Comparison of ENCODE assay signal across 7 cellular contexts in the genomic region with DNA sequence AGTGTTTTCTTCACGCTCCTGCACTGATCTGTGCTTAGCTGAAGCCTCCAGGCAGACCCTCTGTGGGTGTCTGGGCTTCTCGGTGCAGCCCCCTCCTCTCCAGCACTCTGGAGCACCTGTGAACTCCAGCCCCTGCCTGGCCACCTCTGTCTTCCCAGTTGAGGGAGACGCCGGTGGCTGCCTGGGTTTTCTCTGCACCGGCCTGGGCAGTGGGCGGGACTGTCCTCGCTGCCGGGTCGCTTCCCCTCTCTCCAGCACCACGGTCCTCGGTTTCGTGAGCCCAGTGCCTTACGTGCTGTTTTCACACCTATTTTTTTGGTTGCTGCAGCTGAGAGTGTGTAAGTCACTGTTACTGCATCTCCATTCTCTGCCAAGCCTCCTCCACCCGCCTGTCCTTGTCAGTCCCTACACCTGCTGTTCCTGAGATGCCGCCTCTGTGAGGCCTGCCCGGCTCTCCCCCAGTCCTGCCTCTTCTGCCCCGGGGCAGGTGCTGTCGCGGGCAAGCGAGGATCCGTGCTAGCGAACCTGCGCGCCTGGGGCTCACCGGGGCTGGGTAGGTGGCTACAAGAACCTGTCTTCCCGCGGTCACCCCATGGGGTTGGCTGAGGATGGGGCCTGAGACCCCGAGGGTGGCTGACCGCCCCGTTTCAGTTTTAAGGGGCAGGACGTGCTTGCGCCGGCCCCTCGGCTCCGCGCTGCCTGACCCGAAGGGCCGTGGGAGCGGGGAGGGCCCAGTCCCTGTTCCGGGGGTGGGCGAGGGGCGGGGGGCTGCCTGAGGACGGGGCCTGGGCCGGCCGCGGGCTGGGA. TPM values are rescaled to one million over a fixed set of nuclear protein-coding genes. Genes with fewer than 3 reads are reported as not detected.
DNase-seq lines count a peak whose midpoint lies in the region; ATAC-seq and TF ChIP-seq lines count a peak whose summit lies in the region.

No MANE protein-coding gene starts in this region.

- peak overlapping the region; percentile 72 for H3K4me3 Mint-ChIP-seq in stimulated activated naive CD8-positive, alpha-beta T cell treated with anti-CD3 and anti-CD28 coated beads, Interleukin-15, Interleukin-2, amounts not matched to agents 100 ng/mL and 50 ng/mL, for 24 hours

- H3K79me2 ChIP-seq in OCI-LY3 (ENCODE audit: low read length): no peaks in the 10 kb centered on the region

- H3K9me3 Mint-ChIP-seq in stimulated activated naive CD8-positive, alpha-beta T cell treated with anti-CD3 and anti-CD28 coated beads, Interleukin-15, Interleukin-2, amounts not matched to agents 100 ng/mL and 50 ng/mL, for 24 hours: no peaks in the 10 kb centered on the region

- H3K4me1 ChIP-seq in OCI-LY3 (ENCODE audit: low read length) (0 out of 2 replicates have a peak, but pooled peaks cover 4% of the 10 kb centered on the region), adrenal gland (replicated peaks in 1 of 2) (peaks cover 21 to 34% of the 10 kb centered on the region in 2 donors), left lung (peaks cover 15 to 29% of the 10 kb centered on the region in 2 donors)

- peak overlapping the region; percentile 58; the same call in 1 of the 2 replicates for H2AFZ ChIP-seq in OCI-LY3 (ENCODE audit: low read depth, low read length)

- H3K27ac ChIP-seq in OCI-LY3 (ENCODE audit: low read length) (no peak overlapping the region), adrenal gland (peak overlapping the region in 1 of 5 donors; percentile 2), left lung (no peak overlapping the region)

- ATAC-seq in GM21528 (IDR thresholded peaks at IDR 0.05; ENCODE audit: low FRiP score, unreplicated experiment) (peak; percentile 20), left lung (peak; percentile 2), GM21390 (IDR thresholded peaks at IDR 0.05; ENCODE audit: unreplicated experiment) (no peak)

- no peak for TF ChIP-seq CTCF in OCI-LY3 (IDR thresholded peaks at IDR 0.05; ENCODE audit: low read depth, low read length)
- TF ChIP-seq CTCF in adrenal gland (IDR thresholded peaks at IDR 0.05): no peak
- no peak for TF ChIP-seq CTCF in left lung (IDR thresholded peaks at IDR 0.05)

- H3K9ac ChIP-seq in OCI-LY3 (ENCODE audit: low read length): peak overlapping the region; percentile 42; the same call in 1 of the 2 replicates

- H4K20me1 ChIP-seq in OCI-LY3 (ENCODE audit: insufficient read depth, low read length): no peaks in the 10 kb centered on the region

- no peak overlapping the region for H3K27ac Mint-ChIP-seq in stimulated activated naive CD8-positive, alpha-beta T cell treated with anti-CD3 and anti-CD28 coated beads, Interleukin-15, Interleukin-2, amounts not matched to agents 100 ng/mL and 50 ng/mL, for 24 hours

- DNase-seq in adrenal gland (peak in 5 of 7 donors; percentile 49 to 64 (median 60)), left lung (peak in 1 of 2 donors; percentile 59), NCI-H128 (lab: John Stamatoyannopoulos, UW; ENCODE audit: unreplicated experiment) (no peak)

- H3K36me3 Mint-ChIP-seq in stimulated activated naive CD8-positive, alpha-beta T cell treated with anti-CD3 and anti-CD28 coated beads, Interleukin-15, Interleukin-2, amounts not matched to agents 100 ng/mL and 50 ng/mL, for 24 hours (ENCODE audit: low read depth): peaks cover 2% of the 10 kb centered on the region

- H3K27me3 Mint-ChIP-seq in stimulated activated naive CD8-positive, alpha-beta T cell treated with anti-CD3 and anti-CD28 coated beads, Interleukin-15, Interleukin-2, amounts not matched to agents 100 ng/mL and 50 ng/mL, for 24 hours: peaks cover 37% of the 10 kb centered on the region

- H3K27me3 ChIP-seq in OCI-LY3 (ENCODE audit: low read depth, low read length) (peaks cover 22% of the 10 kb centered on the region), adrenal gland (peaks cover 11% of the 10 kb centered on the region), left lung (peaks cover 31 to 71% of the 10 kb centered on the region in 2 donors)

- no peak for TF ChIP-seq POLR2A in adrenal gland (IDR thresholded peaks at IDR 0.05)

- peaks cover 18% of the 10 kb centered on the region for H3K4me1 Mint-ChIP-seq in stimulated activated naive CD8-positive, alpha-beta T cell treated with anti-CD3 and anti-CD28 coated beads, Interleukin-15, Interleukin-2, amounts not matched to agents 100 ng/mL and 50 ng/mL, for 24 hours (ENCODE audit: low read depth)

- no peaks in the 10 kb centered on the region for H3K36me3 ChIP-seq in OCI-LY3 (replicated peaks; ENCODE audit: low read depth, low read length)
- no peaks in the 10 kb centered on the region for H3K36me3 ChIP-seq in adrenal gland (replicated peaks in 1 of 2)
- no peaks in the 10 kb centered on the region for H3K36me3 ChIP-seq in left lung

- H3K4me2 ChIP-seq in OCI-LY3 (ENCODE audit: low read length): peak overlapping the region; percentile 87

- intact Hi-C loops in adrenal gland (cut with DNase I): no loop called here
- intact Hi-C loops in left lung (cut with DNase I): no loop called here

- H3K9me3 ChIP-seq in OCI-LY3 (ENCODE audit: insufficient read depth, low read length) (no peaks in the 10 kb centered on the region), adrenal gland (replicated peaks in 1 of 3) (no peaks in the 10 kb centered on the region), left lung (no peaks in the 10 kb centered on the region)

- WGBS in adrenal gland, 4 donors: 3 to 4% (median 4%) methylated on average over 19 to 46 of the region's 46 CpGs

- peak overlapping the region; percentile 72 for H3K4me3 ChIP-seq in OCI-LY3 (ENCODE audit: low read length)
- H3K4me3 ChIP-seq in adrenal gland: peak overlapping the region in 3 of 4 donors; percentile 25 to 81 (median 38)
- H3K4me3 ChIP-seq in left lung: peak overlapping the region; percentile 39 to 53

RNA-seq across cellular contexts. Expression of gene FGFRL1, which starts 2.4 kb away (rescaled TPM):
- 100 to 1,000 TPM in 3 of 8 donors, 10 to 100 TPM in 5; 45.9 to 274 (median 85.1) TPM for total RNA-seq in adrenal gland
- 10 to 100 TPM; 24.4 to 75.5 (median 25.3) TPM for polyA plus RNA-seq in adrenal gland
- total RNA-seq in left lung: 10 to 100 TPM; 23.5 to 31.2 TPM

RNA-seq across cellular contexts. Expression of gene SLC26A1, which starts 15.8 kb away (rescaled TPM):
- 10 to 100 TPM in 1 of 8 donors, 1 to 10 TPM in 5, under 1 TPM in 2; 0.85 to 55.0 (median 3.1) TPM for total RNA-seq in adrenal gland
- polyA plus RNA-seq in adrenal gland: 10 to 100 TPM in 1 of 3 donors, 1 to 10 TPM in 2; 2.5 to 11.6 (median 3.7) TPM
- total RNA-seq in left lung: under 1 TPM; 0.35 to 0.39 TPM

RNA-seq across cellular contexts. Expression of gene IDUA, which starts 22.2 kb away (rescaled TPM):
- total RNA-seq in adrenal gland (10 to 100 TPM; 16.7 to 78.4 (median 31.2) TPM), left lung (10 to 100 TPM; 33.6 to 46.8 TPM)
- 100 to 1,000 TPM in 1 of 3 donors, 10 to 100 TPM in 1, 1 to 10 TPM in 1; 1.6 to 109 (median 90.6) TPM for polyA plus RNA-seq in adrenal gland

RNA-seq across cellular contexts. Expression of gene DGKQ, which starts 35.7 kb away (rescaled TPM):
- 10 to 100 TPM in 6 of 8 donors, 1 to 10 TPM in 2; 8.1 to 16.5 (median 13.2) TPM for total RNA-seq in adrenal gland
- 10 to 100 TPM in 2 of 3 donors, under 1 TPM in 1; 0.55 to 13.8 (median 11.8) TPM for polyA plus RNA-seq in adrenal gland
- total RNA-seq in left lung: 10 to 100 TPM; 15.8 to 19.8 TPM
